Comparison of ENCODE assay signal across 8 cellular contexts in genomic region chr16:2963611-2964415, GRCh38. TPM values are rescaled to one million over a fixed set of nuclear protein-coding genes. Genes with fewer than 3 reads are reported as not detected.
DNase-seq lines count a peak whose midpoint lies in the region; ATAC-seq, FAIRE-seq and TF ChIP-seq lines count a peak whose summit lies in the region.

KREMEN2 (plus strand) TSS chr16:2964275; CDS start chr16:2964521, 246 bp downstream.

- peak within 1 kb of the TSS; percentile 44 for H3K4me3 ChIP-seq in bronchial epithelial cell (ENCODE audit: low read depth, low read length)

- FAIRE-seq in bronchial epithelial cell (lab: Jason Lieb, UNC), result no peak

- DNase-seq in DMS 273 (lab: John Stamatoyannopoulos, UW; ENCODE audit: unreplicated experiment) (peak; percentile 94), HT1080 (ENCODE audit: low read depth) (peak; percentile 75), RWPE1 (ENCODE audit: low spot score) (peak; percentile 91), bronchial epithelial cell (ENCODE audit: low read depth) (peak; percentile 34), natural killer cell (no peak), NCI-H187 treated with DMSO at 0.1 percent for 48 hours (lab: John Stamatoyannopoulos, UW) (no peak), NCI-H2029 treated with DMSO at 0.1 percent for 48 hours (lab: John Stamatoyannopoulos, UW) (no peak)

- peaks cover 10 to 20% of the 10 kb centered on the region in 2 donors for H3K27me3 Mint-ChIP-seq in natural killer cell (ENCODE audit: low read depth in 2 of 2)

- peaks cover 10 to 33% of the 10 kb centered on the region in 2 donors for H3K4me1 Mint-ChIP-seq in natural killer cell

- no peak within 1 kb of the TSS for H3K27ac Mint-ChIP-seq in natural killer cell

- no peaks in the 10 kb centered on the region for H3K36me3 ChIP-seq in bronchial epithelial cell (ENCODE audit: control insufficient read depth, insufficient read depth, low read length)

- POLR2A ChIA-PET in RWPE1 (lab: Yijun Ruan, JAX; ENCODE audit: low non-redundant PET), result interaction anchor here (1.3 kb wide), 1 partner anchor 58 kb away, joined by 3 read pairs; no protein-coding TSS in a partner anchor

- TF ChIP-seq CTCF in RWPE1 (conservative IDR thresholded peaks at IDR 0.05; ENCODE audit: low read depth), result no peak
- no peak for TF ChIP-seq CTCF in bronchial epithelial cell (IDR thresholded peaks at IDR 0.05; ENCODE audit: insufficient read depth, low read length, severe bottlenecking)
- no peak for TF ChIP-seq CTCF in natural killer cell (IDR thresholded peaks at IDR 0.05)

- CTCF ChIA-PET in RWPE1 (lab: Yijun Ruan, JAX), result interaction anchor here (0.6 to 0.7 kb wide), 2 partner anchors 22 to 39 kb away, joined by 5 to 6 read pairs; no protein-coding TSS in a partner anchor

- H3K27ac ChIP-seq in RWPE1, result peak within 1 kb of the TSS; percentile 66

- peak within 1 kb of the TSS; percentile 74 for H3K4me3 Mint-ChIP-seq in natural killer cell

- no peak for ATAC-seq in natural killer cell
- no peak for ATAC-seq in GM19328 (IDR thresholded peaks at IDR 0.05; ENCODE audit: unreplicated experiment)

- intact Hi-C loops in natural killer cell (cut with micrococcal nuclease), result no loop called here

- no peaks in the 10 kb centered on the region for H3K9me3 Mint-ChIP-seq in natural killer cell

- H3K27me3 ChIP-seq in bronchial epithelial cell (ENCODE audit: control insufficient read depth, insufficient read depth, low read length), result no peaks in the 10 kb centered on the region

- H3K36me3 Mint-ChIP-seq in natural killer cell, result no peaks in the 10 kb centered on the region

RNA-seq across cellular contexts. Expression of gene KREMEN2, which starts in this region (rescaled TPM):
- total RNA-seq in HT1080 (2014; rRNA removed; shearing (Covaris generic)), result 2.4 and 2.5 TPM in 2 replicates
- polyA plus RNA-seq in HT1080 (2015; cell fraction: cytosol; rRNA removed), result 0.84 and 2.1 TPM in 2 replicates
- polyA plus RNA-seq in HT1080 (2015; cell fraction: nucleus; rRNA removed), result 2.2 and 2.8 TPM in 2 replicates
- 1.1 and 1.2 TPM in 2 replicates for total RNA-seq in bronchial epithelial cell
- under 1 TPM in 1 of 3 donors, not detected in 2; 0.16 TPM for total RNA-seq in natural killer cell

Comparison
In these comparisons a context has a peak if more than half of its experiments do, and no peak if none do; other contexts are left out.
1. DNase-seq: peak in DMS 273 (single experiment), HT1080 (single experiment), RWPE1 (single experiment) and bronchial epithelial cell (single experiment); none in natural killer cell (single experiment), NCI-H187 treated with DMSO at 0.1 percent for 48 hours (single experiment) and NCI-H2029 treated with DMSO at 0.1 percent for 48 hours (single experiment).